Comparison of ENCODE assay signal across 10 cellular contexts in genomic region chr13:51806571-51806970, GRCh38. TPM values are rescaled to one million over a fixed set of nuclear protein-coding genes. Genes with fewer than 3 reads are reported as not detected.
DNase-seq lines count a peak whose midpoint lies in the region; ATAC-seq and TF ChIP-seq lines count a peak whose summit lies in the region.
"Had no signal": no experiment of that assay in that cellular context is flagged by ENCODE, and none has a peak within 500 bp of the region (broad histone marks: within the 10 kb centered on the region; RNA-seq: fewer than 3 reads in every experiment).

No MANE protein-coding gene starts in this region.

- no peak for DNase-seq in natural killer cell
- no peak for DNase-seq in natural killer cell treated with Interleukin-12 subunit alpha and Interleukin-12 subunit beta and Interleukin-15 and Interleukin-18, amount 100 ng/mL, for 72 hours (ENCODE audit: low spot score)
- DNase-seq in NCI-H69 (lab: John Stamatoyannopoulos, UW), result peak; percentile 68
- peak; percentile 54 to 59 for DNase-seq in erythroblast (lab: John Stamatoyannopoulos, UW)
- DNase-seq in RWPE1 (ENCODE audit: low spot score), result no peak
- DNase-seq in chondrocyte (ENCODE audit: low spot score), result no peak
- DNase-seq in HuH-7 (ENCODE audit: low spot score), result no peak
- DNase-seq: activated naive CD8-positive, alpha-beta T cell treated with anti-CD3 and anti-CD28 coated beads, Interleukin-2, amount 10 ng/mL, durations not matched to agents 7 days and 5 days; NCI-H1048 had no signal

- H3K4me3 Mint-ChIP-seq in natural killer cell (no peak overlapping the region), chondrocyte (ENCODE audit: unreplicated experiment) (no peak overlapping the region)
- no peak overlapping the region for H3K4me3 Mint-ChIP-seq in natural killer cell treated with Interleukin-12 subunit alpha and Interleukin-12 subunit beta and Interleukin-15 and Interleukin-18, amount 100 ng/mL, for 72 hours
- H3K4me3 Mint-ChIP-seq: activated naive CD8-positive, alpha-beta T cell treated with anti-CD3 and anti-CD28 coated beads, Interleukin-2, amount 10 ng/mL, durations not matched to agents 7 days and 5 days had no signal

- CTCF ChIA-PET in RWPE1 (lab: Yijun Ruan, JAX), result no interaction called here

- H3K27ac Mint-ChIP-seq in natural killer cell (peak overlapping the region; percentile 91 to 99), chondrocyte (ENCODE audit: unreplicated experiment) (no peak overlapping the region)
- no peak overlapping the region for H3K27ac Mint-ChIP-seq in natural killer cell treated with Interleukin-12 subunit alpha and Interleukin-12 subunit beta and Interleukin-15 and Interleukin-18, amount 100 ng/mL, for 72 hours
- H3K27ac Mint-ChIP-seq: activated naive CD8-positive, alpha-beta T cell treated with anti-CD3 and anti-CD28 coated beads, Interleukin-2, amount 10 ng/mL, durations not matched to agents 7 days and 5 days had no signal

- no peaks in the 10 kb centered on the region for H3K9me3 Mint-ChIP-seq in natural killer cell
- H3K9me3 Mint-ChIP-seq in natural killer cell treated with Interleukin-12 subunit alpha and Interleukin-12 subunit beta and Interleukin-15 and Interleukin-18, amount 100 ng/mL, for 72 hours, result no peaks in the 10 kb centered on the region
- no peaks in the 10 kb centered on the region for H3K9me3 Mint-ChIP-seq in chondrocyte (ENCODE audit: low read depth)
- H3K9me3 Mint-ChIP-seq: activated naive CD8-positive, alpha-beta T cell treated with anti-CD3 and anti-CD28 coated beads, Interleukin-2, amount 10 ng/mL, durations not matched to agents 7 days and 5 days had no signal

- POLR2A ChIA-PET in RWPE1 (lab: Yijun Ruan, JAX; ENCODE audit: low non-redundant PET), result interaction anchor here (0.6 kb wide), 1 partner anchor 223 kb away, joined by 3 read pairs; no protein-coding TSS in a partner anchor

- ATAC-seq in natural killer cell (no peak), GM18519 (IDR thresholded peaks at IDR 0.05; ENCODE audit: low FRiP score, unreplicated experiment) (no peak)
- no peak for ATAC-seq in natural killer cell treated with Interleukin-12 subunit alpha and Interleukin-12 subunit beta and Interleukin-15 and Interleukin-18, amount 100 ng/mL, for 72 hours

- intact Hi-C loops in natural killer cell (cut with micrococcal nuclease), result no loop called here

- no peak for TF ChIP-seq POLR2A in erythroblast (IDR thresholded peaks at IDR 0.05; ENCODE audit: low read length)

- H3K36me3 Mint-ChIP-seq in natural killer cell (no peaks in the 10 kb centered on the region), chondrocyte (ENCODE audit: low read depth) (no peaks in the 10 kb centered on the region)
- H3K36me3 Mint-ChIP-seq in natural killer cell treated with Interleukin-12 subunit alpha and Interleukin-12 subunit beta and Interleukin-15 and Interleukin-18, amount 100 ng/mL, for 72 hours, result no peaks in the 10 kb centered on the region
- H3K36me3 Mint-ChIP-seq: activated naive CD8-positive, alpha-beta T cell treated with anti-CD3 and anti-CD28 coated beads, Interleukin-2, amount 10 ng/mL, durations not matched to agents 7 days and 5 days had no signal

- peaks cover 35 to 37% of the 10 kb centered on the region in 2 donors for H3K4me1 Mint-ChIP-seq in natural killer cell
- peaks cover 27 to 32% of the 10 kb centered on the region in 2 donors for H3K4me1 Mint-ChIP-seq in natural killer cell treated with Interleukin-12 subunit alpha and Interleukin-12 subunit beta and Interleukin-15 and Interleukin-18, amount 100 ng/mL, for 72 hours (ENCODE audit: low read depth in 2 of 2)
- peaks cover 34% of the 10 kb centered on the region for H3K4me1 Mint-ChIP-seq in chondrocyte (ENCODE audit: low read depth)

- no peak overlapping the region for H3K27ac ChIP-seq in RWPE1

- H3K27me3 Mint-ChIP-seq in natural killer cell (ENCODE audit: low read depth in 2 of 2) (peaks cover 0 to 4% of the 10 kb centered on the region in 2 donors), chondrocyte (ENCODE audit: low read depth) (no peaks in the 10 kb centered on the region)
- no peaks in the 10 kb centered on the region for H3K27me3 Mint-ChIP-seq in natural killer cell treated with Interleukin-12 subunit alpha and Interleukin-12 subunit beta and Interleukin-15 and Interleukin-18, amount 100 ng/mL, for 72 hours
- H3K27me3 Mint-ChIP-seq: activated naive CD8-positive, alpha-beta T cell treated with anti-CD3 and anti-CD28 coated beads, Interleukin-2, amount 10 ng/mL, durations not matched to agents 7 days and 5 days had no signal

- TF ChIP-seq CTCF in natural killer cell (IDR thresholded peaks at IDR 0.05), result no peak
- TF ChIP-seq CTCF in RWPE1 (conservative IDR thresholded peaks at IDR 0.05; ENCODE audit: low read depth), result no peak
- TF ChIP-seq CTCF in chondrocyte (IDR thresholded peaks at IDR 0.05), result no peak

RNA-seq across cellular contexts. Expression of gene DHRS12, which starts 2.6 kb away (rescaled TPM):
- 10 to 100 TPM in 2 of 3 donors, 1 to 10 TPM in 1; 7.0 to 11.7 (median 10.4) TPM for total RNA-seq in natural killer cell
- total RNA-seq in natural killer cell treated with Interleukin-12 subunit alpha and Interleukin-12 subunit beta and Interleukin-15 and Interleukin-18, amount 100 ng/mL, for 72 hours, result 1 to 10 TPM; 2.2 to 3.5 TPM
- total RNA-seq in chondrocyte, result 7.6 to 10.6 TPM (median 7.9 TPM) in 3 replicates

RNA-seq across cellular contexts. Expression of gene TMEM272, which starts 38.4 kb away (rescaled TPM):
- total RNA-seq in natural killer cell (under 1 TPM in 1 of 3 donors, not detected in 2; 0.08 TPM), chondrocyte (0.10 to 0.12 TPM in 2 of 3 replicates, not detected in the other)
- total RNA-seq in natural killer cell treated with Interleukin-12 subunit alpha and Interleukin-12 subunit beta and Interleukin-15 and Interleukin-18, amount 100 ng/mL, for 72 hours, result not detected

RNA-seq across cellular contexts. Expression of gene CCDC70, which starts 55.2 kb away (rescaled TPM):
- not detected for total RNA-seq in natural killer cell
- total RNA-seq in natural killer cell treated with Interleukin-12 subunit alpha and Interleukin-12 subunit beta and Interleukin-15 and Interleukin-18, amount 100 ng/mL, for 72 hours, result not detected
- total RNA-seq in chondrocyte, result not detected in 3 replicates
- total RNA-seq: activated naive CD8-positive, alpha-beta T cell treated with anti-CD3 and anti-CD28 coated beads, Interleukin-2, amount 10 ng/mL, durations not matched to agents 7 days and 5 days had no signal

Comparison
In these comparisons a context has a peak if more than half of its experiments do, and no peak if none do; other contexts are left out.
1. H3K27ac Mint-ChIP-seq: peak in natural killer cell (2 of 2); none in natural killer cell treated with Interleukin-12 subunit alpha and Interleukin-12 subunit beta and Interleukin-15 and Interleukin-18, amount 100 ng/mL, for 72 hours (0 of 2) and chondrocyte (single experiment).
2. DNase-seq: peak in NCI-H69 (single experiment) and erythroblast (2 of 2); none in natural killer cell (single experiment), natural killer cell treated with Interleukin-12 subunit alpha and Interleukin-12 subunit beta and Interleukin-15 and Interleukin-18, amount 100 ng/mL, for 72 hours (single experiment), RWPE1 (single experiment), chondrocyte (single experiment) and HuH-7 (single experiment).